ENCODE assay signal across 3 cellular contexts in the genomic region with DNA sequence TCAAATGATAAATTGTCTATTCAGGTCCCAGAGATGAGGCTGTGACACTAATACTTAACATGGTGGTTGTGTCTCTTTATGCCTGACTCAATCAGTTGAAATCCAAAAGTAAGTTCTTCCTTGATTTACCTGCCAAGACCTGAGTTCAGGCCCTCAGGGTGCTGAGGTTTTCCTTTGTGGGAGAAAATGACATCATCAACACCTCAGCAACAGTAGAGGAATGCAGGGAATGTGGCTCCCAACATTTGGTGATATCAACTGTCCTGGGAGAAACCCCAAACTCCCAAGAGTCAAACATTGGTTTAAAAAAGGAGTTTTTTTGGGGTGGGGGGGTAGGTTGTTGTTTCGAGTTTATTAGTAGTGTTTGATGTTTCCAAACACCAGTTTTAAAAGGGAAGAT.
TF ChIP-seq lines count a peak whose summit lies in the region.

No MANE protein-coding gene starts in this region.

TF ChIP-seq in A549, 52 proteins besides CTCF, POLR2A, EP300 and RAD21 (continues in another document):
- TF ChIP-seq REST (IDR thresholded peaks at IDR 0.05) (no peak), JUNB (IDR thresholded peaks at IDR 0.05) (no peak), MAFK (IDR thresholded peaks at IDR 0.05; ENCODE audit: partially characterized antibody) (no peak), CEBPB (IDR thresholded peaks at IDR 0.05) (no peak), ZSCAN20 (CRISPR knock-in tag; IDR thresholded peaks at IDR 0.05) (no peak), HMGXB4 (CRISPR knock-in tag; IDR thresholded peaks at IDR 0.05; ENCODE audit: borderline replicate concordance) (no peak), TFCP2L1 (CRISPR knock-in tag; IDR thresholded peaks at IDR 0.05) (no peak), NFE2L2 (conservative IDR thresholded peaks at IDR 0.05; ENCODE audit: low read length) (no peak), EHF (CRISPR knock-in tag; IDR thresholded peaks at IDR 0.05) (no peak), CBX8 (IDR thresholded peaks at IDR 0.05) (no peak), HEYL (CRISPR knock-in tag; IDR thresholded peaks at IDR 0.05) (no peak), ZC3H11A (IDR thresholded peaks at IDR 0.05) (no peak), MAZ (IDR thresholded peaks at IDR 0.05; ENCODE audit: borderline replicate concordance, low read depth, low read length) (no peak), HDAC2 (IDR thresholded peaks at IDR 0.05) (no peak), HOXB13 (CRISPR knock-in tag; IDR thresholded peaks at IDR 0.05; ENCODE audit: low read depth) (no peak)
- TF ChIP-seq, protein P1, sequence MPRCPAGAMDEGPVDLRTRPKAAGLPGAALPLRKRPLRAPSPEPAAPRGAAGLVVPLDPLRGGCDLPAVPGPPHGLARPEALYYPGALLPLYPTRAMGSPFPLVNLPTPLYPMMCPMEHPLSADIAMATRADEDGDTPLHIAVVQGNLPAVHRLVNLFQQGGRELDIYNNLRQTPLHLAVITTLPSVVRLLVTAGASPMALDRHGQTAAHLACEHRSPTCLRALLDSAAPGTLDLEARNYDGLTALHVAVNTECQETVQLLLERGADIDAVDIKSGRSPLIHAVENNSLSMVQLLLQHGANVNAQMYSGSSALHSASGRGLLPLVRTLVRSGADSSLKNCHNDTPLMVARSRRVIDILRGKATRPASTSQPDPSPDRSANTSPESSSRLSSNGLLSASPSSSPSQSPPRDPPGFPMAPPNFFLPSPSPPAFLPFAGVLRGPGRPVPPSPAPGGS (IDR thresholded peaks at IDR 0.05): no peak

TF ChIP-seq in K562, 482 proteins besides CTCF, POLR2A, EP300 and RAD21:
- TF ChIP-seq, protein P2, sequence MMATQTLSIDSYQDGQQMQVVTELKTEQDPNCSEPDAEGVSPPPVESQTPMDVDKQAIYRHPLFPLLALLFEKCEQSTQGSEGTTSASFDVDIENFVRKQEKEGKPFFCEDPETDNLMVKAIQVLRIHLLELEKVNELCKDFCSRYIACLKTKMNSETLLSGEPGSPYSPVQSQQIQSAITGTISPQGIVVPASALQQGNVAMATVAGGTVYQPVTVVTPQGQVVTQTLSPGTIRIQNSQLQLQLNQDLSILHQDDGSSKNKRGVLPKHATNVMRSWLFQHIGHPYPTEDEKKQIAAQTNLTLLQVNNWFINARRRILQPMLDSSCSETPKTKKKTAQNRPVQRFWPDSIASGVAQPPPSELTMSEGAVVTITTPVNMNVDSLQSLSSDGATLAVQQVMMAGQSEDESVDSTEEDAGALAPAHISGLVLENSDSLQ (IDR thresholded peaks at IDR 0.05): no peak
- TF ChIP-seq, protein P3, sequence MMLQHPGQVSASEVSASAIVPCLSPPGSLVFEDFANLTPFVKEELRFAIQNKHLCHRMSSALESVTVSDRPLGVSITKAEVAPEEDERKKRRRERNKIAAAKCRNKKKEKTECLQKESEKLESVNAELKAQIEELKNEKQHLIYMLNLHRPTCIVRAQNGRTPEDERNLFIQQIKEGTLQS (IDR thresholded peaks at IDR 0.05): peak; percentile 58
- TF ChIP-seq, protein P3 (CRISPR knock-in tag; conservative IDR thresholded peaks at IDR 0.05): no peak

TF ChIP-seq in SK-N-SH treated with all-trans-retinoic acid at 6 μM for 48 hours, 23 proteins besides CTCF, POLR2A, EP300 and RAD21:
- TF ChIP-seq ESRRG (CRISPR knock-in tag; IDR thresholded peaks at IDR 0.05) (no peak), ARNTL (CRISPR knock-in tag; IDR thresholded peaks at IDR 0.05; ENCODE audit: borderline replicate concordance, low read depth) (no peak), POU6F1 (CRISPR knock-in tag; IDR thresholded peaks at IDR 0.05; ENCODE audit: borderline replicate concordance, low read depth) (no peak), ZNF8 (CRISPR knock-in tag; IDR thresholded peaks at IDR 0.05) (no peak), ISL1 (CRISPR knock-in tag; IDR thresholded peaks at IDR 0.05) (no peak), OSR1 (CRISPR knock-in tag; IDR thresholded peaks at IDR 0.05) (no peak), SNAI2 (CRISPR knock-in tag; IDR thresholded peaks at IDR 0.05) (no peak)
- TF ChIP-seq, protein P4, sequence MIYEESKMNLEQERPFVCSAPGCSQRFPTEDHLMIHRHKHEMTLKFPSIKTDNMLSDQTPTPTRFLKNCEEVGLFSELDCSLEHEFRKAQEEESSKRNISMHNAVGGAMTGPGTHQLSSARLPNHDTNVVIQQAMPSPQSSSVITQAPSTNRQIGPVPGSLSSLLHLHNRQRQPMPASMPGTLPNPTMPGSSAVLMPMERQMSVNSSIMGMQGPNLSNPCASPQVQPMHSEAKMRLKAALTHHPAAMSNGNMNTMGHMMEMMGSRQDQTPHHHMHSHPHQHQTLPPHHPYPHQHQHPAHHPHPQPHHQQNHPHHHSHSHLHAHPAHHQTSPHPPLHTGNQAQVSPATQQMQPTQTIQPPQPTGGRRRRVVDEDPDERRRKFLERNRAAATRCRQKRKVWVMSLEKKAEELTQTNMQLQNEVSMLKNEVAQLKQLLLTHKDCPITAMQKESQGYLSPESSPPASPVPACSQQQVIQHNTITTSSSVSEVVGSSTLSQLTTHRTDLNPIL (CRISPR knock-in tag; IDR thresholded peaks at IDR 0.05; ENCODE audit: low read depth): no peak
- TF ChIP-seq, protein P5, sequence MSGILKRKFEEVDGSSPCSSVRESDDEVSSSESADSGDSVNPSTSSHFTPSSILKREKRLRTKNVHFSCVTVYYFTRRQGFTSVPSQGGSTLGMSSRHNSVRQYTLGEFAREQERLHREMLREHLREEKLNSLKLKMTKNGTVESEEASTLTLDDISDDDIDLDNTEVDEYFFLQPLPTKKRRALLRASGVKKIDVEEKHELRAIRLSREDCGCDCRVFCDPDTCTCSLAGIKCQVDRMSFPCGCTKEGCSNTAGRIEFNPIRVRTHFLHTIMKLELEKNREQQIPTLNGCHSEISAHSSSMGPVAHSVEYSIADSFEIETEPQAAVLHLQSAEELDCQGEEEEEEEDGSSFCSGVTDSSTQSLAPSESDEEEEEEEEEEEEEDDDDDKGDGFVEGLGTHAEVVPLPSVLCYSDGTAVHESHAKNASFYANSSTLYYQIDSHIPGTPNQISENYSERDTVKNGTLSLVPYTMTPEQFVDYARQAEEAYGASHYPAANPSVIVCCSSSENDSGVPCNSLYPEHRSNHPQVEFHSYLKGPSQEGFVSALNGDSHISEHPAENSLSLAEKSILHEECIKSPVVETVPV (CRISPR knock-in tag; IDR thresholded peaks at IDR 0.05): no peak
